2 cellular contexts compared by ENCODE assay signal in the genomic region with DNA sequence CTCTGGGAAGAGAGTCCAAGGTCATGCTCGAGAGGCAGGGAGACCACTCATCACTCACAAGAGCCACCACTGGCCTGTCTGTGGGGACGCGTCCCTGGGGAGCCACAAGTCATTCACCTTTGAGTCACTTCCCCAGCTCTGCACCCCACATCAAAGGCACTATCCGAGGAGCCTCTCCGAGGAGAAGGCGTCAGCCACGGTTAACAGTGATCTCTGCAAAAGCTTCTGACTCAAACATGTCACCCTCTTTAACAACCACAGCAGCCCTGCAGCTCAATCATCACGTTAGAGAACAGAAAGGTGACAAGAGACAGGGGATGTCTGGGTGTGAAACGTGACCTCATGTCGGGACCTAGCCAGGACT.
TF ChIP-seq lines count a peak whose summit lies in the region.

No MANE protein-coding gene starts in this region.

TF ChIP-seq in GM12878, 131 proteins besides CTCF, POLR2A, EP300 and RAD21 (continues in another document):
- TF ChIP-seq, protein P1, sequence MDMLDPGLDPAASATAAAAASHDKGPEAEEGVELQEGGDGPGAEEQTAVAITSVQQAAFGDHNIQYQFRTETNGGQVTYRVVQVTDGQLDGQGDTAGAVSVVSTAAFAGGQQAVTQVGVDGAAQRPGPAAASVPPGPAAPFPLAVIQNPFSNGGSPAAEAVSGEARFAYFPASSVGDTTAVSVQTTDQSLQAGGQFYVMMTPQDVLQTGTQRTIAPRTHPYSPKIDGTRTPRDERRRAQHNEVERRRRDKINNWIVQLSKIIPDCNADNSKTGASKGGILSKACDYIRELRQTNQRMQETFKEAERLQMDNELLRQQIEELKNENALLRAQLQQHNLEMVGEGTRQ (IDR thresholded peaks at IDR 0.05; ENCODE audit: borderline replicate concordance, low read depth, low read length) = no peak
- TF ChIP-seq RUNX3 (IDR thresholded peaks at IDR 0.05; ENCODE audit: low read length) = peak; percentile 98
- 0 out of 2 replicates have a peak, but pooled peaks have one; percentile 27 for TF ChIP-seq YY1 (IDR thresholded peaks at IDR 0.05; ENCODE audit: low read depth, low read length)
- TF ChIP-seq, protein P2, sequence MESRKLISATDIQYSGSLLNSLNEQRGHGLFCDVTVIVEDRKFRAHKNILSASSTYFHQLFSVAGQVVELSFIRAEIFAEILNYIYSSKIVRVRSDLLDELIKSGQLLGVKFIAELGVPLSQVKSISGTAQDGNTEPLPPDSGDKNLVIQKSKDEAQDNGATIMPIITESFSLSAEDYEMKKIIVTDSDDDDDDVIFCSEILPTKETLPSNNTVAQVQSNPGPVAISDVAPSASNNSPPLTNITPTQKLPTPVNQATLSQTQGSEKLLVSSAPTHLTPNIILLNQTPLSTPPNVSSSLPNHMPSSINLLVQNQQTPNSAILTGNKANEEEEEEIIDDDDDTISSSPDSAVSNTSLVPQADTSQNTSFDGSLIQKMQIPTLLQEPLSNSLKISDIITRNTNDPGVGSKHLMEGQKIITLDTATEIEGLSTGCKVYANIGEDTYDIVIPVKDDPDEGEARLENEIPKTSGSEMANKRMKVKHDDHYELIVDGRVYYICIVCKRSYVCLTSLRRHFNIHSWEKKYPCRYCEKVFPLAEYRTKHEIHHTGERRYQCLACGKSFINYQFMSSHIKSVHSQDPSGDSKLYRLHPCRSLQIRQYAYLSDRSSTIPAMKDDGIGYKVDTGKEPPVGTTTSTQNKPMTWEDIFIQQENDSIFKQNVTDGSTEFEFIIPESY (IDR thresholded peaks at IDR 0.05) = no peak
- TF ChIP-seq MTA3 (IDR thresholded peaks at IDR 0.05; ENCODE audit: borderline replicate concordance, low read length) = peak; percentile 29; the same call in 1 of the 2 replicates
- TF ChIP-seq TCF12 (IDR thresholded peaks at IDR 0.05; ENCODE audit: low read depth, low read length) = peak; percentile 69
- peak; percentile 90 for TF ChIP-seq BHLHE40 (IDR thresholded peaks at IDR 0.05; ENCODE audit: borderline replicate concordance in 1 of 2, low read depth in 2 of 2, low read length in 1 of 2)
- TF ChIP-seq SUZ12 (IDR thresholded peaks at IDR 0.05; ENCODE audit: unreplicated experiment) = no peak
- no peak for TF ChIP-seq WRNIP1 (IDR thresholded peaks at IDR 0.05; ENCODE audit: borderline replicate concordance, low read depth, low read length)
- TF ChIP-seq ZBED1 (IDR thresholded peaks at IDR 0.05; ENCODE audit: borderline replicate concordance) = peak; percentile 86
- no peak for TF ChIP-seq PAX8 (IDR thresholded peaks at IDR 0.05)
- peak; percentile 75 for TF ChIP-seq EED (IDR thresholded peaks at IDR 0.05; ENCODE audit: low read depth)
- TF ChIP-seq BACH1 (IDR thresholded peaks at IDR 0.05; ENCODE audit: borderline replicate concordance) = no peak
- TF ChIP-seq GABPA (IDR thresholded peaks at IDR 0.05; ENCODE audit: low read depth) = 0 out of 2 replicates have a peak, but pooled peaks have one; percentile 25
- TF ChIP-seq KAT2A (conservative IDR thresholded peaks at IDR 0.05; ENCODE audit: control insufficient read depth, low read depth, low read length) = no peak
- peak; percentile 33; the same call in 1 of the 2 replicates for TF ChIP-seq ATF7 (IDR thresholded peaks at IDR 0.05; ENCODE audit: low read depth)
- TF ChIP-seq, protein P3, sequence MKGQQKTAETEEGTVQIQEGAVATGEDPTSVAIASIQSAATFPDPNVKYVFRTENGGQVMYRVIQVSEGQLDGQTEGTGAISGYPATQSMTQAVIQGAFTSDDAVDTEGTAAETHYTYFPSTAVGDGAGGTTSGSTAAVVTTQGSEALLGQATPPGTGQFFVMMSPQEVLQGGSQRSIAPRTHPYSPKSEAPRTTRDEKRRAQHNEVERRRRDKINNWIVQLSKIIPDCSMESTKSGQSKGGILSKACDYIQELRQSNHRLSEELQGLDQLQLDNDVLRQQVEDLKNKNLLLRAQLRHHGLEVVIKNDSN (IDR thresholded peaks at IDR 0.05; ENCODE audit: borderline replicate concordance, extremely low read length, insufficient read depth, low read depth, low read length) = no peak
- no peak for TF ChIP-seq JUND (IDR thresholded peaks at IDR 0.05; ENCODE audit: low read depth, low read length)
- peak; percentile 81; the same call in 1 of the 2 replicates for TF ChIP-seq CREM (IDR thresholded peaks at IDR 0.05; ENCODE audit: low read depth)
- TF ChIP-seq DPF2 (IDR thresholded peaks at IDR 0.05) = 0 out of 2 replicates have a peak, but pooled peaks have one; percentile 64
- TF ChIP-seq, protein P4, sequence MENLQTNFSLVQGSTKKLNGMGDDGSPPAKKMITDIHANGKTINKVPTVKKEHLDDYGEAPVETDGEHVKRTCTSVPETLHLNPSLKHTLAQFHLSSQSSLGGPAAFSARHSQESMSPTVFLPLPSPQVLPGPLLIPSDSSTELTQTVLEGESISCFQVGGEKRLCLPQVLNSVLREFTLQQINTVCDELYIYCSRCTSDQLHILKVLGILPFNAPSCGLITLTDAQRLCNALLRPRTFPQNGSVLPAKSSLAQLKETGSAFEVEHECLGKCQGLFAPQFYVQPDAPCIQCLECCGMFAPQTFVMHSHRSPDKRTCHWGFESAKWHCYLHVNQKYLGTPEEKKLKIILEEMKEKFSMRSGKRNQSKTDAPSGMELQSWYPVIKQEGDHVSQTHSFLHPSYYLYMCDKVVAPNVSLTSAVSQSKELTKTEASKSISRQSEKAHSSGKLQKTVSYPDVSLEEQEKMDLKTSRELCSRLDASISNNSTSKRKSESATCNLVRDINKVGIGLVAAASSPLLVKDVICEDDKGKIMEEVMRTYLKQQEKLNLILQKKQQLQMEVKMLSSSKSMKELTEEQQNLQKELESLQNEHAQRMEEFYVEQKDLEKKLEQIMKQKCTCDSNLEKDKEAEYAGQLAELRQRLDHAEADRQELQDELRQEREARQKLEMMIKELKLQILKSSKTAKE (IDR thresholded peaks at IDR 0.05; ENCODE audit: low read depth, poor library complexity, severe bottlenecking) = peak; percentile 88
- peak; percentile 89 for TF ChIP-seq PAX5 (IDR thresholded peaks at IDR 0.05; ENCODE audit: borderline replicate concordance, low read depth, low read length)

TF ChIP-seq in HEK293T, 16 proteins besides CTCF, POLR2A, EP300 and RAD21:
- TF ChIP-seq L3MBTL2 (conservative IDR thresholded peaks at IDR 0.05) (no peak), NFRKB (IDR thresholded peaks at IDR 0.05) (no peak), FOXA1 (IDR thresholded peaks at IDR 0.05) (no peak), SP1 (IDR thresholded peaks at IDR 0.05) (no peak), HDGF (IDR thresholded peaks at IDR 0.05; ENCODE audit: borderline replicate concordance) (no peak), ELF4 (IDR thresholded peaks at IDR 0.05) (no peak), CTBP1 (IDR thresholded peaks at IDR 0.05; ENCODE audit: borderline replicate concordance) (no peak), FOXM1 (IDR thresholded peaks at IDR 0.05; ENCODE audit: borderline replicate concordance) (no peak), ZNF384 (IDR thresholded peaks at IDR 0.05) (no peak), TARDBP (IDR thresholded peaks at IDR 0.05) (no peak), BHLHE40 (IDR thresholded peaks at IDR 0.05; ENCODE audit: borderline replicate concordance) (no peak), SUZ12 (IDR thresholded peaks at IDR 0.05) (no peak), ARNT (IDR thresholded peaks at IDR 0.05) (no peak), FOXK2 (IDR thresholded peaks at IDR 0.05) (no peak), LEF1 (IDR thresholded peaks at IDR 0.05; ENCODE audit: borderline replicate concordance) (no peak)
- TF ChIP-seq, protein P5, sequence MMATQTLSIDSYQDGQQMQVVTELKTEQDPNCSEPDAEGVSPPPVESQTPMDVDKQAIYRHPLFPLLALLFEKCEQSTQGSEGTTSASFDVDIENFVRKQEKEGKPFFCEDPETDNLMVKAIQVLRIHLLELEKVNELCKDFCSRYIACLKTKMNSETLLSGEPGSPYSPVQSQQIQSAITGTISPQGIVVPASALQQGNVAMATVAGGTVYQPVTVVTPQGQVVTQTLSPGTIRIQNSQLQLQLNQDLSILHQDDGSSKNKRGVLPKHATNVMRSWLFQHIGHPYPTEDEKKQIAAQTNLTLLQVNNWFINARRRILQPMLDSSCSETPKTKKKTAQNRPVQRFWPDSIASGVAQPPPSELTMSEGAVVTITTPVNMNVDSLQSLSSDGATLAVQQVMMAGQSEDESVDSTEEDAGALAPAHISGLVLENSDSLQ (IDR thresholded peaks at IDR 0.05) = no peak
